1 cellular context compared by ENCODE assay signal in the genomic region with DNA sequence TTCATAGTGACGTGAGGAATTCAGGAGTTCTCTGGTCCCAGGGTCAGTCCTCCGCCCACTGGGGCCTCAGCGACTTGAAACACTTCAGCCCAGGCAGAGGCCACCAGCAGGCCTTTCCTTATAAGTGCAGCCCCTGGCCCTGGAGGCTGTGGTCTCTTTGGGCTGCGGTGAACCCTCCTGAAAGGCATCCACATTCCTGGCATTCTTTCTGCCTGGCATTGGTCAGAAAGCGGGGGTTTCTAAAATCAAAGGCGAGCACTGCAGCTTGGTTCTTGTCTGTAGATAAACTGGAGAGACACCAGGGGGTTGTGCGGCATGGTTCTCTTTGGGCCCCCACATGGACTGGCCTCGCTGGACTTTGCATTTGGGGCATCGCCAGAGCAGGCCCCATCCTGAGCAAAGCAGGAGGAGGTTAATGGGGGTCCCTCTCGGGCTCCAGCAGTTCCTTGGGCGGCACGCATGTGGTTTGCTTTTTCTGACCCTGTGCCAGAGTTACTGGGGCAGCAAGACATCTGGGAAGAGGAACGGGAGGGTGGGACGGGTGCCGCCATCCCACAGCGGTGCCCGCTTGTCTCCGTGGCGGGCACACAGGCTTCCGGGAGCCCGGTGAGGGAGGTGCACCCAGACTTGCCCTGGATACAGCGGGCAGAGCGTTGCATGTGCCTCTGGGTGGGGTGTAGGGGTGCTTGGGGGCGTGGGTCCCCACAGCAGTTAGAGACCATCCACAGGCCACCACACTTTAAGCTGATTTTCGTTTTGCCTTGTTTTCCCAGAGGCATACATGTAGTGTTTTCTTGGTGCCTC.
TF ChIP-seq lines count a peak whose summit lies in the region.

No MANE protein-coding gene starts in this region.

TF ChIP-seq in WTC11, 78 proteins besides CTCF, POLR2A, EP300 and RAD21 (continued from another document):
- TF ChIP-seq ZNF416 (CRISPR knock-in tag; IDR thresholded peaks at IDR 0.05) (no peak), ZNF317 (CRISPR knock-in tag; IDR thresholded peaks at IDR 0.05; ENCODE audit: borderline replicate concordance, low read depth) (no peak), ZNF671 (CRISPR knock-in tag; IDR thresholded peaks at IDR 0.05) (no peak)
